13 cellular contexts compared by ENCODE assay signal in the genomic region with DNA sequence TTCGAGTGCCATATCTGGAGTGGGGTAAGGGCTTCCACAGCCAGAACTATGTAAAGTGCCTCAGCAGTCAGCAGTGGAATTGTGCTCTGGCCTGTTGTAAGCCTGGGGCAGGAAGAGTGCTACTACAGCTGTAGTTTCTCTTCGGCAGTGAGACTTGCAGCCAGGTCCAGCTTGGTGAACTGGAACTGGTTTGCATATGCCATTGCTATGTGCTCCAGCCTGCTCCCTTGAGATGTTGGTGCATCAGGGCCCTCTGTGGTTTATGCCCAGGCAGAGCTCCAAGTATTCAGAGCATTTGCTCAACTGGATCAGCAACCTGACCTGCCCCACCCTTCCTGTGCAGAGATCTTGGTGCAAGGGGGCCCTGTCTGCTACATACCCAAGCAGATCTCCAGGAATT. TPM values are rescaled to one million over a fixed set of nuclear protein-coding genes. Genes with fewer than 3 reads are reported as not detected.
DNase-seq lines count a peak whose midpoint lies in the region; TF ChIP-seq lines count a peak whose summit lies in the region.
"Had no signal": no experiment of that assay in that cellular context is flagged by ENCODE, and none has a peak within 500 bp of the region (broad histone marks: within the 10 kb centered on the region; RNA-seq: fewer than 3 reads in every experiment).

No MANE protein-coding gene starts in this region.

- CTCF ChIA-PET in OCI-LY7 (lab: Charles Lee; ENCODE audit: unreplicated experiment) = no interaction called here

- H3K27ac ChIP-seq in DOHH2 (ENCODE audit: low read depth, low read length) = no peak overlapping the region
- H3K27ac ChIP-seq in OCI-LY7 (ENCODE audit: low read depth, low read length, poor library complexity, severe bottlenecking) = peak overlapping the region; percentile 26
- H3K27ac ChIP-seq: transverse colon had no signal

- H3K36me3 ChIP-seq in DOHH2 (ENCODE audit: control insufficient read depth, low read length) (no peaks in the 10 kb centered on the region), OCI-LY7 (ENCODE audit: insufficient read depth, low read length) (peaks cover 29% of the 10 kb centered on the region)
- H3K36me3 ChIP-seq: transverse colon had no signal

- intact Hi-C loops in OCI-LY7 (cut with micrococcal nuclease; ENCODE audit: unreplicated experiment) = loop anchor here (5.0 kb wide), 1 partner anchor 81 kb away; no protein-coding TSS in a partner anchor

- no peaks in the 10 kb centered on the region for H3K27me3 ChIP-seq in DOHH2 (ENCODE audit: control insufficient read depth, low read length)
- H3K27me3 ChIP-seq: transverse colon had no signal

- POLR2A ChIA-PET in OCI-LY7 (lab: Charles Lee) = interaction anchor here (0.9 to 2.5 kb wide), 4 partner anchors 10 to 192 kb away, joined by 3 to 18 read pairs (median 3); no protein-coding TSS in a partner anchor

- H3K9me2 ChIP-seq in DOHH2 (replicated peaks; ENCODE audit: control insufficient read depth, low read length) = no peaks in the 10 kb centered on the region
- no peaks in the 10 kb centered on the region for H3K9me2 ChIP-seq in OCI-LY7 (ENCODE audit: insufficient read depth, low read length)

- TF ChIP-seq CTCF in DOHH2 (IDR thresholded peaks at IDR 0.05; ENCODE audit: low read depth, low read length, poor library complexity, severe bottlenecking) = no peak
- TF ChIP-seq CTCF in OCI-LY7 (conservative IDR thresholded peaks at IDR 0.05; ENCODE audit: low read length) = no peak

- H3K4me2 ChIP-seq in DOHH2 (ENCODE audit: low read length) (peak overlapping the region; percentile 4; the same call in 1 of the 2 replicates), OCI-LY7 (ENCODE audit: low read length) (peak overlapping the region; percentile 61)

- H3K9me3 ChIP-seq in DOHH2 (ENCODE audit: control insufficient read depth, insufficient read depth, low read length) (no peaks in the 10 kb centered on the region), OCI-LY7 (ENCODE audit: low read length) (peaks cover 15% of the 10 kb centered on the region; the same call in 1 of the 2 replicates)
- H3K9me3 ChIP-seq: transverse colon had no signal

- DNase-seq in HCEC 1CT = peak; percentile 3
- peak; percentile 78 for DNase-seq in OCI-LY7 (ENCODE audit: low spot score)
- DNase-seq in iris pigment epithelial cell (ENCODE audit: low read depth) = peak; percentile 79
- DNase-seq in RPMI8226 = no peak
- DNase-seq in stimulated activated CD8-positive, alpha-beta memory T cell treated with anti-CD3 and anti-CD28 coated beads, Interleukin-4, amount 100 ng/mL, for 48 hours = no peak
- no peak for DNase-seq in SHP77 treated with DMSO at 0.1 percent for 48 hours (lab: John Stamatoyannopoulos, UW)
- DNase-seq in SW480 (ENCODE audit: low spot score) = no peak
- DNase-seq: DMS79, GOT3, NCI-H2107, transverse colon had no signal

- H3K4me1 ChIP-seq in DOHH2 (ENCODE audit: control insufficient read depth, low read length) (peaks cover 9% of the 10 kb centered on the region), OCI-LY7 (ENCODE audit: insufficient read depth, low read length, poor library complexity, severe bottlenecking) (peaks cover 32% of the 10 kb centered on the region)
- H3K4me1 ChIP-seq: transverse colon had no signal

- H3F3A ChIP-seq in DOHH2 (ENCODE audit: control insufficient read depth, insufficient read depth) = no peaks in the 10 kb centered on the region

- H3K79me2 ChIP-seq in DOHH2 (ENCODE audit: control insufficient read depth, low read length) (no peaks in the 10 kb centered on the region), OCI-LY7 (ENCODE audit: insufficient read depth, low read depth, low read length) (peaks cover 76% of the 10 kb centered on the region)

- no peak overlapping the region for H2AFZ ChIP-seq in OCI-LY7 (ENCODE audit: low read length)

- no peak overlapping the region for H3K4me3 ChIP-seq in DOHH2 (ENCODE audit: low read length)
- peak overlapping the region; percentile 37 for H3K4me3 ChIP-seq in OCI-LY7 (ENCODE audit: low read depth, low read length, poor library complexity, severe bottlenecking)
- H3K4me3 ChIP-seq: transverse colon had no signal

- no TSS peak for BruUV-seq in OCI-LY7 (replicated peaks; lab: Mats Ljungman, UMichigan)

- H4K20me1 ChIP-seq in DOHH2 (ENCODE audit: control insufficient read depth, insufficient read depth, low read depth, low read length) = no peaks in the 10 kb centered on the region
- H4K20me1 ChIP-seq in OCI-LY7 (ENCODE audit: insufficient read depth, low read length) = no peaks in the 10 kb centered on the region

RNA-seq across cellular contexts. Expression of gene ZNF804A, which starts 47.8 kb away (rescaled TPM):
- total RNA-seq in OCI-LY7 (2014; rRNA removed; shearing (Covaris generic)) = 19.9 and 24.1 TPM in 2 replicates
- total RNA-seq in OCI-LY7 (2022) = 14.3 and 14.4 TPM in 2 replicates
- total RNA-seq: cardiac septum had no signal

Comparison
In these comparisons a context has a peak if more than half of its experiments do, and no peak if none do; other contexts are left out.
1. DNase-seq: peak in HCEC 1CT (single experiment), OCI-LY7 (single experiment) and iris pigment epithelial cell (single experiment); none in RPMI8226 (single experiment), stimulated activated CD8-positive, alpha-beta memory T cell treated with anti-CD3 and anti-CD28 coated beads, Interleukin-4, amount 100 ng/mL, for 48 hours (single experiment), SHP77 treated with DMSO at 0.1 percent for 48 hours (single experiment) and SW480 (single experiment).